In genomic region chr1:173191011-173191410, GRCh38 we compare ENCODE assay signal across 13 cellular contexts. TPM values are rescaled to one million over a fixed set of nuclear protein-coding genes. Genes with fewer than 3 reads are reported as not detected.
DNase-seq lines count a peak whose midpoint lies in the region; ATAC-seq, FAIRE-seq and TF ChIP-seq lines count a peak whose summit lies in the region.
"Had no signal": no experiment of that assay in that cellular context is flagged by ENCODE, and none has a peak within 500 bp of the region (broad histone marks: within the 10 kb centered on the region; RNA-seq: fewer than 3 reads in every experiment).

No MANE protein-coding gene starts in this region.

- H3K4me1 ChIP-seq in right lobe of liver = peaks cover 0 to 23% (median 5%) of the 10 kb centered on the region in 4 donors
- peaks cover 3 to 17% (median 17%) of the 10 kb centered on the region in 5 donors for H3K4me1 ChIP-seq in subcutaneous abdominal adipose tissue (ENCODE audit: control insufficient read depth in 5 of 5, insufficient read depth in 5 of 5, low read length in 5 of 5)

- H3K27me3 Mint-ChIP-seq in HFFc6 (ENCODE audit: insufficient read depth) = peaks cover 3% of the 10 kb centered on the region; the same call in 1 of the 2 replicates
- H3K27me3 Mint-ChIP-seq in activated T-helper 17 cell treated with anti-CD3 and anti-CD28 coated beads, Interleukin-2, amount 50 U/mL, for 72 hours = no peaks in the 10 kb centered on the region

- ATAC-seq in right lobe of liver = peak in 1 of 4 donors; percentile 15
- ATAC-seq in HG03571 (IDR thresholded peaks at IDR 0.05; ENCODE audit: unreplicated experiment) = no peak
- no peak for ATAC-seq in GM19023 (IDR thresholded peaks at IDR 0.05; ENCODE audit: unreplicated experiment)
- no peak for ATAC-seq in activated T-helper 17 cell treated with anti-CD3 and anti-CD28 coated beads, Interleukin-2, amount 50 U/mL, for 72 hours (replicated peaks)

- H3K9ac ChIP-seq in subcutaneous abdominal adipose tissue (ENCODE audit: low read length in 5 of 5) = no peak overlapping the region

- H3K4me1 Mint-ChIP-seq in HFFc6 (ENCODE audit: low read depth) = peaks cover 55% of the 10 kb centered on the region
- peaks cover 11% of the 10 kb centered on the region for H3K4me1 Mint-ChIP-seq in activated T-helper 17 cell treated with anti-CD3 and anti-CD28 coated beads, Interleukin-2, amount 50 U/mL, for 72 hours

- no peaks in the 10 kb centered on the region for H3K27me3 ChIP-seq in bronchial epithelial cell (ENCODE audit: control insufficient read depth, insufficient read depth, low read length)
- H3K27me3 ChIP-seq in right lobe of liver = no peaks in the 10 kb centered on the region
- no peaks in the 10 kb centered on the region for H3K27me3 ChIP-seq in subcutaneous abdominal adipose tissue (ENCODE audit: control insufficient read depth in 5 of 5, insufficient read depth in 4 of 5, low read length in 5 of 5)

- H3K4me3 Mint-ChIP-seq in HFFc6 = no peak overlapping the region
- H3K4me3 Mint-ChIP-seq in activated T-helper 17 cell treated with anti-CD3 and anti-CD28 coated beads, Interleukin-2, amount 50 U/mL, for 72 hours = no peak overlapping the region

- no peaks in the 10 kb centered on the region for H3K36me3 ChIP-seq in bronchial epithelial cell (ENCODE audit: control insufficient read depth, insufficient read depth, low read length)
- no peaks in the 10 kb centered on the region for H3K36me3 ChIP-seq in right lobe of liver
- H3K36me3 ChIP-seq in subcutaneous abdominal adipose tissue (ENCODE audit: control insufficient read depth in 5 of 5, insufficient read depth in 5 of 5, low read length in 5 of 5) = peaks cover 0 to 2% (median 0%) of the 10 kb centered on the region in 5 donors

- TF ChIP-seq POLR2A in right lobe of liver (IDR thresholded peaks at IDR 0.05) = no peak

- H3K9me3 ChIP-seq in right lobe of liver = no peaks in the 10 kb centered on the region
- no peaks in the 10 kb centered on the region for H3K9me3 ChIP-seq in subcutaneous abdominal adipose tissue (ENCODE audit: control insufficient read depth in 5 of 5, low read length in 5 of 5)

- intact Hi-C loops in right lobe of liver (cut with DNase I) = no loop called here

- peak overlapping the region in 2 of 3 donors; percentile 37 to 84 for H3K27ac ChIP-seq in right lobe of liver
- peak overlapping the region; percentile 12 for H3K27ac ChIP-seq in subcutaneous abdominal adipose tissue (ENCODE audit: low read depth, low read length)

- TF ChIP-seq CTCF in HFFc6 (IDR thresholded peaks at IDR 0.05) = no peak
- TF ChIP-seq CTCF in bronchial epithelial cell (IDR thresholded peaks at IDR 0.05; ENCODE audit: insufficient read depth, low read length, severe bottlenecking) = no peak
- no peak for TF ChIP-seq CTCF in right lobe of liver (IDR thresholded peaks at IDR 0.05)

- H3K27ac Mint-ChIP-seq in HFFc6 = peak overlapping the region; percentile 81
- H3K27ac Mint-ChIP-seq in activated T-helper 17 cell treated with anti-CD3 and anti-CD28 coated beads, Interleukin-2, amount 50 U/mL, for 72 hours = no peak overlapping the region

- H3K36me3 Mint-ChIP-seq in HFFc6 (ENCODE audit: low read depth) = peaks cover 5% of the 10 kb centered on the region; the same call in 1 of the 2 replicates
- no peaks in the 10 kb centered on the region for H3K36me3 Mint-ChIP-seq in activated T-helper 17 cell treated with anti-CD3 and anti-CD28 coated beads, Interleukin-2, amount 50 U/mL, for 72 hours (ENCODE audit: low read depth)

- H3K4me3 ChIP-seq in bronchial epithelial cell (ENCODE audit: low read depth, low read length) = no peak overlapping the region
- no peak overlapping the region for H3K4me3 ChIP-seq in right lobe of liver
- no peak overlapping the region for H3K4me3 ChIP-seq in subcutaneous abdominal adipose tissue (ENCODE audit: low read depth in 1 of 5, low read length in 5 of 5)

- DNase-seq in HFFc6 = peak; percentile 18
- DNase-seq in bronchial epithelial cell (ENCODE audit: low read depth) = peak; percentile 49
- no peak for DNase-seq in right lobe of liver
- DNase-seq in hypothalamus (lab: John Stamatoyannopoulos, UW) = no peak
- DNase-seq: activated CD4-positive, alpha-beta T cell treated with anti-CD3 and anti-CD28 coated beads, Interleukin-2, amount 50 U/mL, for 1 hour; activated gamma-delta T cell; NCI-H1930; stimulated activated CD4-positive, alpha-beta T cell treated with anti-CD3 and anti-CD28 coated beads, Interleukin-2, amount 100 ng/mL, for 48 hours; stimulated activated naive CD4-positive, alpha-beta T cell had no signal

- H3K9me3 Mint-ChIP-seq in HFFc6 = no peaks in the 10 kb centered on the region
- no peaks in the 10 kb centered on the region for H3K9me3 Mint-ChIP-seq in activated T-helper 17 cell treated with anti-CD3 and anti-CD28 coated beads, Interleukin-2, amount 50 U/mL, for 72 hours

- FAIRE-seq in bronchial epithelial cell (lab: Jason Lieb, UNC) = peak; percentile 50

- WGBS in right lobe of liver (ENCODE audit: insufficient coverage, low coverage, low lambda C conversion rate, missing lambda C conversion rate) = 29% methylated on average over 2 of the region's 2 CpGs

RNA-seq across cellular contexts. Expression of gene TNFSF4, which starts 16.1 kb away (rescaled TPM):
- 1 to 10 TPM in 2 of 6 experiments, under 1 TPM in 4; 0.68 to 2.0 (median 0.74) TPM for total RNA-seq in HFFc6 (2021; fragmentation: NEBNext Ultra II Directional; extraction: Animal tissue kit (Norgen Biotek cat#: 25700))
- total RNA-seq in bronchial epithelial cell (under 0.01 and 0.13 TPM in 2 replicates), right lobe of liver (under 1 TPM; 0.49 to 0.97 (median 0.55) TPM)
- 1 to 10 TPM; 2.0 to 2.5 TPM for total RNA-seq in activated T-helper 17 cell treated with anti-CD3 and anti-CD28 coated beads, Interleukin-2, amount 50 U/mL, for 72 hours

Comparison
In these comparisons a context has a peak if more than half of its experiments do, and no peak if none do; other contexts are left out.
1. DNase-seq: peak in HFFc6 (single experiment) and bronchial epithelial cell (single experiment); none in right lobe of liver (0 of 3) and hypothalamus (0 of 51).